ENCODE assay signal across 8 cellular contexts in genomic region chr18:58091099-58091611, GRCh38. TPM values are rescaled to one million over a fixed set of nuclear protein-coding genes. Genes with fewer than 3 reads are reported as not detected.
DNase-seq lines count a peak whose midpoint lies in the region; ATAC-seq and TF ChIP-seq lines count a peak whose summit lies in the region.

No MANE protein-coding gene starts in this region.

- POLR2A ChIA-PET in activated CD4-positive, alpha-beta memory T cell treated with anti-CD3 and anti-CD28 coated beads for 36 hours (lab: Charles Lee) = no interaction called here
- POLR2A ChIA-PET in activated CD4-positive, alpha-beta memory T cell treated with anti-CD3 and anti-CD28 coated beads, Interleukin-2, amount 10 ng/mL, durations not matched to agents 7 days and 5 days (lab: Charles Lee) = no interaction called here
- POLR2A ChIA-PET in PC-9 (lab: Charles Lee; ENCODE audit: unreplicated experiment) = no interaction called here
- POLR2A ChIA-PET in activated CD8-positive, alpha-beta T cell treated with anti-CD3 and anti-CD28 coated beads, Interleukin-2, amount 10 ng/mL, durations not matched to agents 7 days and 5 days (lab: Charles Lee) = no interaction called here

- H3K9me3 ChIP-seq in PC-9 (ENCODE audit: insufficient read depth, low read depth) (no peaks in the 10 kb centered on the region), stomach (peaks cover 0 to 3% (median 0%) of the 10 kb centered on the region in 4 donors)

- no TSS peak for BruUV-seq in PC-9 (replicated peaks; lab: Mats Ljungman, UMichigan)

- TF ChIP-seq EP300 in stomach (IDR thresholded peaks at IDR 0.05) = no peak

- no peaks in the 10 kb centered on the region for H3K9me2 ChIP-seq in PC-9 (ENCODE audit: insufficient read depth)

- H3K4me3 ChIP-seq in PC-9 = peak overlapping the region; percentile 15; the same call in 1 of the 2 replicates
- H3K4me3 ChIP-seq in stomach = no peak overlapping the region

- H3K27me3 ChIP-seq in PC-9 (ENCODE audit: insufficient read depth, low read depth) (no peaks in the 10 kb centered on the region), stomach (no peaks in the 10 kb centered on the region)

- H3K27me3 Mint-ChIP-seq in activated CD4-positive, alpha-beta memory T cell treated with anti-CD3 and anti-CD28 coated beads for 36 hours = peaks cover 7% of the 10 kb centered on the region
- peaks cover 2% of the 10 kb centered on the region for H3K27me3 Mint-ChIP-seq in activated CD4-positive, alpha-beta memory T cell treated with anti-CD3 and anti-CD28 coated beads, Interleukin-2, amount 10 ng/mL, durations not matched to agents 7 days and 5 days
- H3K27me3 Mint-ChIP-seq in activated CD8-positive, alpha-beta T cell treated with anti-CD3 and anti-CD28 coated beads, Interleukin-2, amount 10 ng/mL, durations not matched to agents 7 days and 5 days (ENCODE audit: low read depth) = no peaks in the 10 kb centered on the region

- 75 to 88% (median 79%) methylated on average over 2 of the region's 2 CpGs for WGBS in stomach, 5 donors

- no peak overlapping the region for H3K27ac Mint-ChIP-seq in activated CD4-positive, alpha-beta memory T cell treated with anti-CD3 and anti-CD28 coated beads for 36 hours
- H3K27ac Mint-ChIP-seq in activated CD4-positive, alpha-beta memory T cell treated with anti-CD3 and anti-CD28 coated beads, Interleukin-2, amount 10 ng/mL, durations not matched to agents 7 days and 5 days = no peak overlapping the region
- H3K27ac Mint-ChIP-seq in activated CD8-positive, alpha-beta T cell treated with anti-CD3 and anti-CD28 coated beads, Interleukin-2, amount 10 ng/mL, durations not matched to agents 7 days and 5 days = no peak overlapping the region

- peaks cover 6% of the 10 kb centered on the region for H3K9me3 Mint-ChIP-seq in activated CD4-positive, alpha-beta memory T cell treated with anti-CD3 and anti-CD28 coated beads for 36 hours
- H3K9me3 Mint-ChIP-seq in activated CD4-positive, alpha-beta memory T cell treated with anti-CD3 and anti-CD28 coated beads, Interleukin-2, amount 10 ng/mL, durations not matched to agents 7 days and 5 days = no peaks in the 10 kb centered on the region
- no peaks in the 10 kb centered on the region for H3K9me3 Mint-ChIP-seq in activated CD8-positive, alpha-beta T cell treated with anti-CD3 and anti-CD28 coated beads, Interleukin-2, amount 10 ng/mL, durations not matched to agents 7 days and 5 days (ENCODE audit: insufficient read depth)

- H3K4me1 Mint-ChIP-seq in activated CD4-positive, alpha-beta memory T cell treated with anti-CD3 and anti-CD28 coated beads for 36 hours (ENCODE audit: low read depth) = peaks cover 1% of the 10 kb centered on the region
- H3K4me1 Mint-ChIP-seq in activated CD4-positive, alpha-beta memory T cell treated with anti-CD3 and anti-CD28 coated beads, Interleukin-2, amount 10 ng/mL, durations not matched to agents 7 days and 5 days = no peaks in the 10 kb centered on the region
- H3K4me1 Mint-ChIP-seq in activated CD8-positive, alpha-beta T cell treated with anti-CD3 and anti-CD28 coated beads, Interleukin-2, amount 10 ng/mL, durations not matched to agents 7 days and 5 days (ENCODE audit: low read depth) = no peaks in the 10 kb centered on the region

- peaks cover 74% of the 10 kb centered on the region for H3F3A ChIP-seq in PC-9 (ENCODE audit: insufficient read depth, low read depth)

- no peak for TF ChIP-seq POLR2A in stomach (IDR thresholded peaks at IDR 0.05)

- intact Hi-C loops in activated CD4-positive, alpha-beta memory T cell treated with anti-CD3 and anti-CD28 coated beads for 36 hours (cut with micrococcal nuclease) = no loop called here
- intact Hi-C loops in PC-9 (cut with micrococcal nuclease; ENCODE audit: unreplicated experiment) = no loop called here
- intact Hi-C loops in stomach (cut with DNase I; ENCODE audit: low total_unique reads) = no loop called here

- H3K4me1 ChIP-seq in PC-9 (replicated peaks; ENCODE audit: insufficient read depth) (peaks cover 94% of the 10 kb centered on the region), stomach (peaks cover 11 to 45% (median 32%) of the 10 kb centered on the region in 4 donors)

- peak overlapping the region; percentile 97 for H3K27ac ChIP-seq in PC-9
- peak overlapping the region in 3 of 5 donors; percentile 30 to 54 (median 40) for H3K27ac ChIP-seq in stomach

- no peaks in the 10 kb centered on the region for H4K20me1 ChIP-seq in PC-9 (ENCODE audit: insufficient read depth)

- no peak overlapping the region for H3K4me3 Mint-ChIP-seq in activated CD4-positive, alpha-beta memory T cell treated with anti-CD3 and anti-CD28 coated beads for 36 hours
- H3K4me3 Mint-ChIP-seq in activated CD4-positive, alpha-beta memory T cell treated with anti-CD3 and anti-CD28 coated beads, Interleukin-2, amount 10 ng/mL, durations not matched to agents 7 days and 5 days = no peak overlapping the region
- no peak overlapping the region for H3K4me3 Mint-ChIP-seq in activated CD8-positive, alpha-beta T cell treated with anti-CD3 and anti-CD28 coated beads, Interleukin-2, amount 10 ng/mL, durations not matched to agents 7 days and 5 days

- ATAC-seq in HG02943 (IDR thresholded peaks at IDR 0.05; ENCODE audit: low read depth, unreplicated experiment) (peak; percentile 97), HG02610 (IDR thresholded peaks at IDR 0.05; ENCODE audit: unreplicated experiment) (no peak)
- ATAC-seq in activated CD8-positive, alpha-beta T cell treated with anti-CD3 and anti-CD28 coated beads, Interleukin-2, amount 10 ng/mL, durations not matched to agents 7 days and 5 days = no peak

- peak; percentile 15 for DNase-seq in activated CD4-positive, alpha-beta memory T cell treated with anti-CD3 and anti-CD28 coated beads for 36 hours
- no peak for DNase-seq in activated CD4-positive, alpha-beta memory T cell treated with anti-CD3 and anti-CD28 coated beads, Interleukin-2, amount 10 ng/mL, durations not matched to agents 7 days and 5 days
- DNase-seq in PC-9 (peak; percentile 46 to 90), stomach (peak; percentile 52), NCI-H524 (lab: John Stamatoyannopoulos, UW) (no peak)
- DNase-seq in activated CD8-positive, alpha-beta T cell treated with anti-CD3 and anti-CD28 coated beads, Interleukin-2, amount 10 ng/mL, durations not matched to agents 7 days and 5 days = no peak

- 0 out of 2 replicates have a peak, but pooled peaks cover under 1% of the 10 kb centered on the region for H3K36me3 ChIP-seq in PC-9 (ENCODE audit: low read depth)
- H3K36me3 ChIP-seq in stomach = no peaks in the 10 kb centered on the region

- peaks cover 74% of the 10 kb centered on the region for H3K79me2 ChIP-seq in PC-9 (ENCODE audit: low read depth)

- no peak for TF ChIP-seq CTCF in PC-9 (conservative IDR thresholded peaks at IDR 0.05)
- TF ChIP-seq CTCF in stomach (IDR thresholded peaks at IDR 0.05) = no peak

- CTCF ChIA-PET in activated CD4-positive, alpha-beta memory T cell treated with anti-CD3 and anti-CD28 coated beads for 36 hours (lab: Charles Lee) = interaction anchor here (1.6 kb wide), 1 partner anchor 30 kb away, joined by 4 read pairs; no protein-coding TSS in a partner anchor
- CTCF ChIA-PET in activated CD4-positive, alpha-beta memory T cell treated with anti-CD3 and anti-CD28 coated beads, Interleukin-2, amount 10 ng/mL, durations not matched to agents 7 days and 5 days (lab: Charles Lee) = interaction anchor here (1.1 kb wide), 1 partner anchor 48 kb away, joined by 3 read pairs; no protein-coding TSS in a partner anchor
- CTCF ChIA-PET in PC-9 (lab: Charles Lee) = interaction anchor here (0.6 kb wide), 1 partner anchor 468 kb away, joined by 4 read pairs; no protein-coding TSS in a partner anchor
- CTCF ChIA-PET in activated CD8-positive, alpha-beta T cell treated with anti-CD3 and anti-CD28 coated beads, Interleukin-2, amount 10 ng/mL, durations not matched to agents 7 days and 5 days (lab: Charles Lee) = interaction anchor here (0.6 kb wide), 1 partner anchor 46 kb away, joined by 3 read pairs; no protein-coding TSS in a partner anchor

- H3K36me3 Mint-ChIP-seq in activated CD4-positive, alpha-beta memory T cell treated with anti-CD3 and anti-CD28 coated beads for 36 hours = no peaks in the 10 kb centered on the region
- no peaks in the 10 kb centered on the region for H3K36me3 Mint-ChIP-seq in activated CD4-positive, alpha-beta memory T cell treated with anti-CD3 and anti-CD28 coated beads, Interleukin-2, amount 10 ng/mL, durations not matched to agents 7 days and 5 days (ENCODE audit: low read depth)
- no peaks in the 10 kb centered on the region for H3K36me3 Mint-ChIP-seq in activated CD8-positive, alpha-beta T cell treated with anti-CD3 and anti-CD28 coated beads, Interleukin-2, amount 10 ng/mL, durations not matched to agents 7 days and 5 days (ENCODE audit: low read depth)

- H2AFZ ChIP-seq in PC-9 = no peak overlapping the region

- H3K4me2 ChIP-seq in PC-9 = peak overlapping the region; percentile 76

RNA-seq across cellular contexts. Expression of gene NEDD4L, which starts 47.1 kb away (rescaled TPM):
- 1 to 10 TPM; 3.4 to 3.8 TPM for total RNA-seq in activated CD4-positive, alpha-beta memory T cell treated with anti-CD3 and anti-CD28 coated beads for 36 hours
- 1 to 10 TPM; 4.6 to 5.8 TPM for total RNA-seq in activated CD4-positive, alpha-beta memory T cell treated with anti-CD3 and anti-CD28 coated beads, Interleukin-2, amount 10 ng/mL, durations not matched to agents 7 days and 5 days
- total RNA-seq in PC-9 (2021) = 57.4 and 58.9 TPM in 2 replicates
- total RNA-seq in stomach = 100 to 1,000 TPM; 109 to 315 (median 197) TPM
- 10 to 100 TPM; 46.1 to 97.1 (median 50.9) TPM for polyA plus RNA-seq in stomach
- total RNA-seq in activated CD8-positive, alpha-beta T cell treated with anti-CD3 and anti-CD28 coated beads, Interleukin-2, amount 10 ng/mL, durations not matched to agents 7 days and 5 days = 1 to 10 TPM; 3.4 to 4.3 TPM

Comparison
In these comparisons a context has a peak if more than half of its experiments do, and no peak if none do; other contexts are left out.
1. DNase-seq: peak in activated CD4-positive, alpha-beta memory T cell treated with anti-CD3 and anti-CD28 coated beads for 36 hours (single experiment), PC-9 (2 of 2) and stomach (single experiment); none in activated CD4-positive, alpha-beta memory T cell treated with anti-CD3 and anti-CD28 coated beads, Interleukin-2, amount 10 ng/mL, durations not matched to agents 7 days and 5 days (single experiment), activated CD8-positive, alpha-beta T cell treated with anti-CD3 and anti-CD28 coated beads, Interleukin-2, amount 10 ng/mL, durations not matched to agents 7 days and 5 days (single experiment) and NCI-H524 (0 of 2).